Comparison of ENCODE assay signal across 8 cellular contexts in genomic region chr17:27455914-27456680, GRCh38. TPM values are rescaled to one million over a fixed set of nuclear protein-coding genes. Genes with fewer than 3 reads are reported as not detected.
A peak's percentile ranks its signal among the peaks of the same experiment; 100 is the strongest.
DNase-seq lines count a peak whose midpoint lies in the region; ATAC-seq and TF ChIP-seq lines count a peak whose summit lies in the region.

KSR1 (plus strand) TSS chr17:27456448; CDS start chr17:27456644, 196 bp downstream.

- H3K4me3 Mint-ChIP-seq in chondrocyte (ENCODE audit: unreplicated experiment): peak within 1 kb of the TSS; percentile 92

- H3K4me1 Mint-ChIP-seq in chondrocyte (ENCODE audit: low read depth): peaks cover 34% of the 10 kb centered on the region

- no peaks in the 10 kb centered on the region for H3K27me3 Mint-ChIP-seq in chondrocyte (ENCODE audit: low read depth)

- TF ChIP-seq CTCF in chondrocyte (IDR thresholded peaks at IDR 0.05): peak; percentile 81

- H3K27ac Mint-ChIP-seq in chondrocyte (ENCODE audit: unreplicated experiment): peak within 1 kb of the TSS; percentile 65

- peak; percentile 64 for DNase-seq in SIG-M5 treated with dmso at 0.1 percent for 504 hours (lab: John Stamatoyannopoulos, UW; ENCODE audit: unreplicated experiment)
- no peak for DNase-seq in SIG-M5 (lab: John Stamatoyannopoulos, UW)
- peak; percentile 68 for DNase-seq in NCI-H226
- DNase-seq in activated CD4-positive, alpha-beta T cell treated with anti-CD3 and anti-CD28 coated beads for 24 hours (ENCODE audit: low read depth in 2 of 2): peak; percentile 72 to 73
- DNase-seq in chondrocyte (ENCODE audit: low spot score): no peak
- DNase-seq in stimulated activated CD4-positive, alpha-beta T cell treated with anti-CD3 and anti-CD28 coated beads, Interleukin-1b, Interleukin-23, amount 100 ng/mL, for 24 hours (ENCODE audit: low read depth in 4 of 4, low spot score in 1 of 4): peak in 3 of 4 experiments; percentile 64 to 81 (median 75)

- no peaks in the 10 kb centered on the region for H3K27me3 ChIP-seq in layer of hippocampus (ENCODE audit: control insufficient read depth, insufficient read depth, low read length)

- H3K9me3 Mint-ChIP-seq in chondrocyte (ENCODE audit: low read depth): no peaks in the 10 kb centered on the region

- H3K36me3 Mint-ChIP-seq in chondrocyte (ENCODE audit: low read depth): no peaks in the 10 kb centered on the region

- peak within 1 kb of the TSS; percentile 75 for H3K27ac ChIP-seq in layer of hippocampus (ENCODE audit: low read depth, low read length)

- ATAC-seq in HG03039 (IDR thresholded peaks at IDR 0.05; ENCODE audit: unreplicated experiment): peak; percentile 76

RNA-seq across cellular contexts. Expression of gene KSR1, which starts in this region (rescaled TPM):
- 52.9 to 60.6 TPM (median 59.3 TPM) in 3 replicates for total RNA-seq in chondrocyte

Comparison
In these comparisons a context has a peak if more than half of its experiments do, and no peak if none do; other contexts are left out.
1. DNase-seq: peak in SIG-M5 treated with dmso at 0.1 percent for 504 hours (single experiment), NCI-H226 (single experiment), activated CD4-positive, alpha-beta T cell treated with anti-CD3 and anti-CD28 coated beads for 24 hours (2 of 2) and stimulated activated CD4-positive, alpha-beta T cell treated with anti-CD3 and anti-CD28 coated beads, Interleukin-1b, Interleukin-23, amount 100 ng/mL, for 24 hours (3 of 4); none in SIG-M5 (single experiment) and chondrocyte (single experiment).